Comparison of ENCODE assay signal across 7 cellular contexts in the genomic region with DNA sequence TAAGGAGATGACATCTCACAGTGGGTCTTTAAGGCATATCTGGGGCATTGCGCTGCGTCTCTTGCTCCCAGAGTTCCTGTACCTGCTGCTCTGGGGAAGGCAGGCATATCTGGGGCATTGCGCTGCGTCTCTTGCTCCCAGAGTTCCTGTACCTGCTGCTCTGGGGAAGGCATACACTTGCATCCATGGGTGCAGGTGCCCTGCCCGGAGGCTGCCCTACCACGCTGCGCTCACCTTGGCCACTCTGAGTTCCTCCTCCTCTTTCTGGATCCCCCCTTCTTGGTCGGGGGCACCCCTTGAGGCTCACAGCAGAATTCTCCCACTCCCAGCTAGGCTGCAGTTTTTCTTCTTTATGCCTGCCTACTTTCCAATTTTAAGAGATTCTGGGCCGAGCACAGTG.
"Had no signal": no experiment of that assay in that cellular context is flagged by ENCODE, and none has a peak within 500 bp of the region (broad histone marks: within the 10 kb centered on the region; RNA-seq: fewer than 3 reads in every experiment).

No MANE protein-coding gene starts in this region.

- H3K27ac ChIP-seq: GM23248, HL-60 had no signal

- DNase-seq: GM23248, H9, HCEC 1CT, IMR-90, KG1 had no signal

- H3K27ac Mint-ChIP-seq: H9 had no signal

- H3K4me3 ChIP-seq: GM23248, K562 had no signal

- H3K4me3 Mint-ChIP-seq: H9 had no signal

- ATAC-seq: K562 had no signal
